28 cellular contexts compared by ENCODE assay signal in the genomic region with DNA sequence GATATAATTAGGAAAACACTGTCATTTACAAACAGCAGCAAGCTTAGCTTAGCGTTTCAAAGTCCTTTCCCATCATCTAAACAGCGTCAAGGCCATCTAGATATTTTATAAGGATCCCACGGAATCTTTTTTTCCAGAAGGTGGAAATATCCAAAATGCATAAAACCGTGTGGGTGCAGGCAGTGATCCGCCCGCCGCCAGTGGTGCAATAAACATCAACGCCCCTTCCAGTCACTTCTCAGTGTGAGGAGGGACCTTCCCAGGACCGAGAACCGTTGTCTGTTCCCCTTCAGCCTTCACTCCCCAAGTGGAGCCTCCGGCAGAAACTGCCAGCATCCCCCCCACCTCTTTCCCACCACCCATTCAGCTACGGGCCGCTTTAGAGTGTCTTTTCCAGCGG. TPM values are rescaled to one million over a fixed set of nuclear protein-coding genes. Genes with fewer than 3 reads are reported as not detected.
DNase-seq lines count a peak whose midpoint lies in the region; ATAC-seq, FAIRE-seq and TF ChIP-seq lines count a peak whose summit lies in the region.
"Had no signal": no experiment of that assay in that cellular context is flagged by ENCODE, and none has a peak within 500 bp of the region (broad histone marks: within the 10 kb centered on the region; RNA-seq: fewer than 3 reads in every experiment).

No MANE protein-coding gene starts in this region.

- H3K27me3 ChIP-seq in aorta (ENCODE audit: control insufficient read depth in 1 of 2, insufficient read depth in 2 of 2, low read length in 1 of 2), result no peaks in the 10 kb centered on the region
- H3K27me3 ChIP-seq: BE2C had no signal

- DNase-seq in Right ventricle myocardium inferior (ENCODE audit: missing footprints) (peak; percentile 41), Right ventricle myocardium superior (no peak), nephron progenitor cell (no peak), RCC 7860 (ENCODE audit: low spot score) (no peak), EL (no peak), aorta (no peak)
- DNase-seq: ACHN; BE2C; C1 segment of cervical spinal cord; CD4-positive, alpha-beta memory T cell; CD4-positive, CD25-positive, alpha-beta regulatory T cell; CD8-positive, alpha-beta memory T cell; COR-L47; DMS 273 treated with DMSO at 0.1 percent for 48 hours; DMS153; DMS53; DMS79; DND-41; GF-D8 had no signal

- TF ChIP-seq CTCF in nephron progenitor cell (IDR thresholded peaks at IDR 0.05), result no peak

- peak overlapping the region; percentile 40 for H3K4me3 Mint-ChIP-seq in nephron progenitor cell
- H3K4me3 Mint-ChIP-seq: CD4-positive, alpha-beta memory T cell; CD4-positive, CD25-positive, alpha-beta regulatory T cell; CD8-positive, alpha-beta memory T cell had no signal

- H3K27ac ChIP-seq in cingulate gyrus (ENCODE audit: low read depth, low read length) (peak overlapping the region; percentile 32), temporal lobe (ENCODE audit: low read depth, low read length) (peak overlapping the region; percentile 38), aorta (ENCODE audit: low read depth in 1 of 2, low read length in 2 of 2) (no peak overlapping the region)
- H3K27ac ChIP-seq: 22Rv1, A549, BLaER1 had no signal

- no peaks in the 10 kb centered on the region for H3K36me3 ChIP-seq in aorta (ENCODE audit: control insufficient read depth in 1 of 2, insufficient read depth in 2 of 2, low read length in 1 of 2)
- H3K36me3 ChIP-seq: BLaER1 had no signal

- peaks cover 6% of the 10 kb centered on the region for H3K27me3 Mint-ChIP-seq in nephron progenitor cell (ENCODE audit: low read depth, poor library complexity)

- ATAC-seq in Right ventricle myocardium inferior (no peak), Right ventricle myocardium superior (ENCODE audit: poor library complexity) (no peak), aorta (ENCODE audit: low FRiP score) (no peak)
- ATAC-seq: A549 had no signal

- WGBS in aorta, 2 donors, result 50 to 52% methylated on average over 14 of the region's 14 CpGs

- H3K4me1 Mint-ChIP-seq in nephron progenitor cell, result peaks cover 77% of the 10 kb centered on the region
- H3K4me1 Mint-ChIP-seq: CD14-positive monocyte; CD4-positive, alpha-beta memory T cell had no signal

- intact Hi-C loops in Right ventricle myocardium inferior (cut with DNase I), result no loop called here
- intact Hi-C loops in Right ventricle myocardium superior (cut with DNase I), result no loop called here
- intact Hi-C loops in aorta (cut with DNase I), result no loop called here

- H3K36me3 Mint-ChIP-seq in nephron progenitor cell (ENCODE audit: low read depth), result no peaks in the 10 kb centered on the region
- H3K36me3 Mint-ChIP-seq: CD14-positive monocyte; CD4-positive, alpha-beta memory T cell; CD4-positive, CD25-positive, alpha-beta regulatory T cell; CD8-positive, alpha-beta memory T cell had no signal

- H3K9me3 Mint-ChIP-seq in nephron progenitor cell, result no peaks in the 10 kb centered on the region
- H3K9me3 Mint-ChIP-seq: CD4-positive, alpha-beta memory T cell had no signal

- FAIRE-seq in RCC 7860 (lab: Jason Lieb, UNC), result no peak
- FAIRE-seq: A549, G401.6, GM12891, GM19239 had no signal

- no peak overlapping the region for H3K4me3 ChIP-seq in aorta (ENCODE audit: low read length in 2 of 2)
- H3K4me3 ChIP-seq: A549, BLaER1 had no signal

- H3K9me3 ChIP-seq in aorta (ENCODE audit: control insufficient read depth, low read length), result no peaks in the 10 kb centered on the region
- H3K9me3 ChIP-seq: A549, BE2C, BLaER1 had no signal

- no peaks in the 10 kb centered on the region for H3K4me1 ChIP-seq in aorta (ENCODE audit: control insufficient read depth in 1 of 2, insufficient read depth in 2 of 2, low read length in 2 of 2)
- H3K4me1 ChIP-seq: A549, BE2C had no signal

- H3K27ac Mint-ChIP-seq in nephron progenitor cell, result no peak overlapping the region
- H3K27ac Mint-ChIP-seq: CD4-positive, alpha-beta memory T cell; CD8-positive, alpha-beta memory T cell had no signal

RNA-seq across cellular contexts. Expression of gene OLFM1, which starts 22.9 kb away (rescaled TPM):
- total RNA-seq in Right ventricle myocardium inferior (17.9 TPM), Right ventricle myocardium superior (11.9 TPM), temporal lobe (75.5 TPM), aorta (10 to 100 TPM; 21.0 to 63.0 TPM)
- 1 to 10 TPM; 3.5 to 8.6 TPM for polyA plus RNA-seq in aorta
- total RNA-seq: CD4-positive, alpha-beta memory T cell; CD4-positive, CD25-positive, alpha-beta regulatory T cell; CD8-positive, alpha-beta memory T cell had no signal
- polyA plus RNA-seq: CD4-positive, alpha-beta memory T cell; CD4-positive, CD25-positive, alpha-beta regulatory T cell; CD8-positive, alpha-beta memory T cell had no signal

Comparison
In these comparisons a context has a peak if more than half of its experiments do, and no peak if none do; other contexts are left out.
1. H3K27ac ChIP-seq: peak in cingulate gyrus (single experiment) and temporal lobe (single experiment); none in aorta (0 of 2).